ENCODE assay signal across 8 cellular contexts in genomic region chr2:88627055-88627855, GRCh38. TPM values are rescaled to one million over a fixed set of nuclear protein-coding genes. Genes with fewer than 3 reads are reported as not detected.
DNase-seq lines count a peak whose midpoint lies in the region; ATAC-seq, FAIRE-seq and TF ChIP-seq lines count a peak whose summit lies in the region.

TSS of gene EIF2AK3 (minus strand) at chr2:88627464. CDS start at chr2:88627274, 190 bp downstream.

- peak; percentile 87 for ATAC-seq in HG02852 (IDR thresholded peaks at IDR 0.05; ENCODE audit: unreplicated experiment)
- peak; percentile 91 to 97 (median 96) for ATAC-seq in heart left ventricle

- H3K27me3 Mint-ChIP-seq in type B pancreatic cell, result no peaks in the 10 kb centered on the region

- TF ChIP-seq CTCF in adrenal gland (IDR thresholded peaks at IDR 0.05) (peak in 4 of 6 experiments; percentile 21 to 61 (median 28)), heart left ventricle (IDR thresholded peaks at IDR 0.05) (peak in 5 of 12 donors; percentile 7 to 31 (median 15)), type B pancreatic cell (conservative IDR thresholded peaks at IDR 0.05) (peak; percentile 36)

- peak within 1 kb of the TSS; percentile 88 for H3K27ac Mint-ChIP-seq in type B pancreatic cell

- H3K36me3 ChIP-seq in adrenal gland (replicated peaks in 1 of 2) (no peaks in the 10 kb centered on the region), heart left ventricle (no peaks in the 10 kb centered on the region)

- H3K4me3 Mint-ChIP-seq in type B pancreatic cell, result peak within 1 kb of the TSS; percentile 94

- peaks cover 4% of the 10 kb centered on the region for H3K4me1 Mint-ChIP-seq in type B pancreatic cell (ENCODE audit: unreplicated experiment)

- intact Hi-C loops in adrenal gland (cut with DNase I) (no loop called here), heart left ventricle (cut with DNase I) (loop anchor here in 8 of 10 donors (1.0 to 5.0 kb wide), 7 partner anchors 27 to 65 kb away; partner anchors contain the start of gene RPIA (in 1 of the 8))

- H3K4me1 ChIP-seq in adrenal gland (replicated peaks in 1 of 2), result peaks cover 0 to 39% of the 10 kb centered on the region in 2 donors
- H3K4me1 ChIP-seq in heart left ventricle, result peaks cover 0 to 51% (median 32%) of the 10 kb centered on the region in 12 donors

- TF ChIP-seq POLR2A in GM12892 (IDR thresholded peaks at IDR 0.05; ENCODE audit: low read depth, low read length) (peak; percentile 74), adrenal gland (IDR thresholded peaks at IDR 0.05) (peak; percentile 98), heart left ventricle (IDR thresholded peaks at IDR 0.05) (peak; percentile 98)

- H3K9me3 Mint-ChIP-seq in type B pancreatic cell, result no peaks in the 10 kb centered on the region

- peak within 1 kb of the TSS; percentile 49 to 97 (median 76) for H3K4me3 ChIP-seq in adrenal gland
- H3K4me3 ChIP-seq in heart left ventricle, result peak within 1 kb of the TSS; percentile 78 to 95 (median 90)

- peak; percentile 83 for DNase-seq in GM12892 (ENCODE audit: insufficient read length)
- peak; percentile 99 for DNase-seq in NCI-H146 (lab: John Stamatoyannopoulos, UW)
- DNase-seq in T-helper 1 cell, result peak; percentile 87 to 100 (median 92)
- peak; percentile 99 to 100 (median 99) for DNase-seq in adrenal gland
- peak; percentile 98 to 100 (median 99) for DNase-seq in heart left ventricle
- peak; percentile 100 for DNase-seq in pons (ENCODE audit: low spot score)
- peak; percentile 96 for DNase-seq in type B pancreatic cell (ENCODE audit: extremely low spot score, unreplicated experiment)

- H3K27ac ChIP-seq in adrenal gland, result peak within 1 kb of the TSS; percentile 98 to 100 (median 99)
- peak within 1 kb of the TSS; percentile 94 to 99 (median 98) for H3K27ac ChIP-seq in heart left ventricle

- H3K9me3 ChIP-seq in adrenal gland (replicated peaks in 1 of 3) (no peaks in the 10 kb centered on the region), heart left ventricle (no peaks in the 10 kb centered on the region)

- FAIRE-seq in GM12892 (lab: Jason Lieb, UNC), result peak; percentile 98

- H3K27me3 ChIP-seq in adrenal gland, result no peaks in the 10 kb centered on the region
- no peaks in the 10 kb centered on the region for H3K27me3 ChIP-seq in heart left ventricle

- 0% methylated on average over 3 to 75 of the region's 75 CpGs for WGBS in adrenal gland, 4 donors
- 0 to 1% (median 1%) methylated on average over 24 to 75 of the region's 75 CpGs for WGBS in heart left ventricle, 4 donors

- no peaks in the 10 kb centered on the region for H3K36me3 Mint-ChIP-seq in type B pancreatic cell

RNA-seq across cellular contexts. Expression of gene EIF2AK3, which starts in this region (rescaled TPM):
- polyA plus RNA-seq in GM12892 (2012; ENCODE audit: missing spikeins), result 30.2 TPM
- total RNA-seq in adrenal gland (10 to 100 TPM; 15.3 to 89.6 (median 21.3) TPM), heart left ventricle (10 to 100 TPM in 6 of 9 donors, 1 to 10 TPM in 3; 4.7 to 16.1 (median 10.9) TPM), type B pancreatic cell (ENCODE audit: low replicate concordance) (22.9 and 31.9 TPM in 2 replicates)
- polyA plus RNA-seq in adrenal gland (10 to 100 TPM in 1 of 3 donors, 1 to 10 TPM in 2; 3.6 to 50.2 (median 4.0) TPM), heart left ventricle (10 to 100 TPM in 1 of 2 donors, 1 to 10 TPM in 1; 2.7 to 29.9 TPM)

Comparison
In these comparisons a context has a peak if more than half of its experiments do, and no peak if none do; other contexts are left out.
1. Peak in every context shown above with its lines: DNase-seq, ATAC-seq, H3K4me3 ChIP-seq and H3K27ac ChIP-seq.
2. intact Hi-C loops: an anchor here in heart left ventricle (1.0 to 5.0 kb wide); none called in adrenal gland.